19 cellular contexts compared by ENCODE assay signal in genomic region chr1:155318082-155318481, GRCh38. TPM values are rescaled to one million over a fixed set of nuclear protein-coding genes. Genes with fewer than 3 reads are reported as not detected.
DNase-seq lines count a peak whose midpoint lies in the region; ATAC-seq and TF ChIP-seq lines count a peak whose summit lies in the region.
"Had no signal": no experiment of that assay in that cellular context is flagged by ENCODE, and none has a peak within 500 bp of the region (broad histone marks: within the 10 kb centered on the region; RNA-seq: fewer than 3 reads in every experiment).

No MANE protein-coding gene starts in this region.

- H4K5ac ChIP-seq in mesendoderm (ENCODE audit: low read length): no peak overlapping the region

- H3K9ac ChIP-seq in endodermal cell (ENCODE audit: extremely low read depth, low read length, poor library complexity, severe bottlenecking) (no peak overlapping the region), mesendoderm (ENCODE audit: low read length) (no peak overlapping the region)

- H3K79me1 ChIP-seq in mesendoderm (ENCODE audit: low read length): peaks cover 8% of the 10 kb centered on the region

- H3K4ac ChIP-seq in mesendoderm (ENCODE audit: low read depth, low read length): no peak overlapping the region

- ATAC-seq in stimulated activated effector memory CD8-positive, alpha-beta T cell treated with anti-CD3 and anti-CD28 coated beads, Interleukin-12 subunit alpha, Interleukin-12 subunit beta, amount 100 ng/mL, for 72 hours: no peak
- ATAC-seq in HG03432 (IDR thresholded peaks at IDR 0.05; ENCODE audit: unreplicated experiment): no peak
- ATAC-seq: CD8-positive, alpha-beta T cell had no signal

- H3K4me3 ChIP-seq in endodermal cell (ENCODE audit: low read length) (no peak overlapping the region), mesendoderm (ENCODE audit: low read length) (no peak overlapping the region)

- CTCF ChIA-PET in activated CD4-positive, alpha-beta memory T cell treated with anti-CD3 and anti-CD28 coated beads for 36 hours (lab: Charles Lee): interaction anchor here (1.0 to 1.3 kb wide), 2 partner anchors 10 to 67 kb away, joined by 4 to 7 read pairs; no protein-coding TSS in a partner anchor
- CTCF ChIA-PET in activated CD4-positive, alpha-beta memory T cell treated with anti-CD3 and anti-CD28 coated beads, Interleukin-2, amount 10 ng/mL, durations not matched to agents 7 days and 5 days (lab: Charles Lee): interaction anchor here (0.9 kb wide), 1 partner anchor 67 kb away, joined by 4 read pairs; no protein-coding TSS in a partner anchor

- H3K4me1 ChIP-seq in endodermal cell (ENCODE audit: control insufficient read depth, insufficient read depth, low read length): peaks cover 3% of the 10 kb centered on the region
- peaks cover 4% of the 10 kb centered on the region for H3K4me1 ChIP-seq in mesendoderm (ENCODE audit: control insufficient read depth, low read depth, low read length)

- POLR2A ChIA-PET in activated CD4-positive, alpha-beta memory T cell treated with anti-CD3 and anti-CD28 coated beads for 36 hours (lab: Charles Lee): interaction anchor here (0.7 kb wide), 1 partner anchor 10 kb away, joined by 4 read pairs; the partner anchor contains the start of gene FDPS
- POLR2A ChIA-PET in activated CD4-positive, alpha-beta memory T cell treated with anti-CD3 and anti-CD28 coated beads, Interleukin-2, amount 10 ng/mL, durations not matched to agents 7 days and 5 days (lab: Charles Lee): interaction anchor here (0.7 to 2.3 kb wide), 3 partner anchors 10 to 45 kb away, joined by 3 to 9 read pairs (median 5); partner anchors contain the start of genes CLK2 and FDPS

- peaks cover 44% of the 10 kb centered on the region for H3K36me3 Mint-ChIP-seq in activated CD4-positive, alpha-beta memory T cell treated with anti-CD3 and anti-CD28 coated beads for 36 hours
- peaks cover 50% of the 10 kb centered on the region for H3K36me3 Mint-ChIP-seq in activated CD4-positive, alpha-beta memory T cell treated with anti-CD3 and anti-CD28 coated beads, Interleukin-2, amount 10 ng/mL, durations not matched to agents 7 days and 5 days (ENCODE audit: low read depth)
- H3K36me3 Mint-ChIP-seq in endodermal cell (ENCODE audit: low read depth): peaks cover 40% of the 10 kb centered on the region
- H3K36me3 Mint-ChIP-seq in stimulated activated effector memory CD8-positive, alpha-beta T cell treated with anti-CD3 and anti-CD28 coated beads, Interleukin-12 subunit alpha, Interleukin-12 subunit beta, amount 100 ng/mL, for 72 hours: peaks cover 81% of the 10 kb centered on the region

- no peaks in the 10 kb centered on the region for H3K9me3 Mint-ChIP-seq in activated CD4-positive, alpha-beta memory T cell treated with anti-CD3 and anti-CD28 coated beads for 36 hours
- no peaks in the 10 kb centered on the region for H3K9me3 Mint-ChIP-seq in activated CD4-positive, alpha-beta memory T cell treated with anti-CD3 and anti-CD28 coated beads, Interleukin-2, amount 10 ng/mL, durations not matched to agents 7 days and 5 days
- H3K9me3 Mint-ChIP-seq in endodermal cell: no peaks in the 10 kb centered on the region
- H3K9me3 Mint-ChIP-seq in stimulated activated effector memory CD8-positive, alpha-beta T cell treated with anti-CD3 and anti-CD28 coated beads, Interleukin-12 subunit alpha, Interleukin-12 subunit beta, amount 100 ng/mL, for 72 hours: no peaks in the 10 kb centered on the region
- H3K9me3 Mint-ChIP-seq: CD8-positive, alpha-beta T cell; HFFc6 had no signal

- no peak overlapping the region for H3K18ac ChIP-seq in mesendoderm (ENCODE audit: low read length)

- H3K27me3 ChIP-seq in endodermal cell (ENCODE audit: control insufficient read depth, insufficient read depth, low read length, poor library complexity, severe bottlenecking) (no peaks in the 10 kb centered on the region), mesendoderm (ENCODE audit: insufficient read depth, low read length, poor library complexity) (no peaks in the 10 kb centered on the region)

- no peak overlapping the region for H3K4me3 Mint-ChIP-seq in activated CD4-positive, alpha-beta memory T cell treated with anti-CD3 and anti-CD28 coated beads for 36 hours
- H3K4me3 Mint-ChIP-seq in activated CD4-positive, alpha-beta memory T cell treated with anti-CD3 and anti-CD28 coated beads, Interleukin-2, amount 10 ng/mL, durations not matched to agents 7 days and 5 days: no peak overlapping the region
- H3K4me3 Mint-ChIP-seq in endodermal cell: no peak overlapping the region
- no peak overlapping the region for H3K4me3 Mint-ChIP-seq in stimulated activated effector memory CD8-positive, alpha-beta T cell treated with anti-CD3 and anti-CD28 coated beads, Interleukin-12 subunit alpha, Interleukin-12 subunit beta, amount 100 ng/mL, for 72 hours
- H3K4me3 Mint-ChIP-seq: CD8-positive, alpha-beta T cell; HFFc6 had no signal

- H2BK120ac ChIP-seq in mesendoderm (ENCODE audit: low read depth, low read length): no peak overlapping the region

- H3K4me1 Mint-ChIP-seq in activated CD4-positive, alpha-beta memory T cell treated with anti-CD3 and anti-CD28 coated beads for 36 hours (ENCODE audit: low read depth): peaks cover 33% of the 10 kb centered on the region
- peaks cover 43% of the 10 kb centered on the region for H3K4me1 Mint-ChIP-seq in activated CD4-positive, alpha-beta memory T cell treated with anti-CD3 and anti-CD28 coated beads, Interleukin-2, amount 10 ng/mL, durations not matched to agents 7 days and 5 days
- H3K4me1 Mint-ChIP-seq in endodermal cell: peaks cover 23% of the 10 kb centered on the region
- peaks cover 45% of the 10 kb centered on the region for H3K4me1 Mint-ChIP-seq in stimulated activated effector memory CD8-positive, alpha-beta T cell treated with anti-CD3 and anti-CD28 coated beads, Interleukin-12 subunit alpha, Interleukin-12 subunit beta, amount 100 ng/mL, for 72 hours

- 96 to 100% methylated on average over 3 to 9 of the region's 9 CpGs for WGBS in endodermal cell (ENCODE audit: insufficient coverage in 1 of 2, insufficient read length in 1 of 2), 2 experiments
- WGBS in mesendoderm (ENCODE audit: extremely low coverage, insufficient coverage, low lambda C conversion rate): no CpG with 5 or more reads among the region's 9 CpGs

- peak overlapping the region; percentile 8 for H3K27ac Mint-ChIP-seq in activated CD4-positive, alpha-beta memory T cell treated with anti-CD3 and anti-CD28 coated beads for 36 hours
- no peak overlapping the region for H3K27ac Mint-ChIP-seq in activated CD4-positive, alpha-beta memory T cell treated with anti-CD3 and anti-CD28 coated beads, Interleukin-2, amount 10 ng/mL, durations not matched to agents 7 days and 5 days
- H3K27ac Mint-ChIP-seq in endodermal cell: no peak overlapping the region
- H3K27ac Mint-ChIP-seq in stimulated activated effector memory CD8-positive, alpha-beta T cell treated with anti-CD3 and anti-CD28 coated beads, Interleukin-12 subunit alpha, Interleukin-12 subunit beta, amount 100 ng/mL, for 72 hours: peak overlapping the region; percentile 48
- H3K27ac Mint-ChIP-seq: CD8-positive, alpha-beta T cell had no signal

- no peak for TF ChIP-seq CTCF in endodermal cell (conservative IDR thresholded peaks at IDR 0.05)

- H3K27ac ChIP-seq in endodermal cell (ENCODE audit: low read depth, low read length): no peak overlapping the region
- no peak overlapping the region for H3K27ac ChIP-seq in mesendoderm (ENCODE audit: low read depth, low read length)

- peak; percentile 8 for TF ChIP-seq POLR2A in GM19099 (IDR thresholded peaks at IDR 0.05; ENCODE audit: extremely low read depth, insufficient read length, low read depth)

- H3K79me2 ChIP-seq in mesendoderm (ENCODE audit: control insufficient read depth, insufficient read depth, low read length): peaks cover 3% of the 10 kb centered on the region

- no peak overlapping the region for H2AK5ac ChIP-seq in mesendoderm (ENCODE audit: low read length)

- intact Hi-C loops in activated CD4-positive, alpha-beta memory T cell treated with anti-CD3 and anti-CD28 coated beads for 36 hours (cut with micrococcal nuclease): no loop called here

- DNase-seq in activated CD4-positive, alpha-beta memory T cell treated with anti-CD3 and anti-CD28 coated beads for 36 hours: no peak
- no peak for DNase-seq in activated CD4-positive, alpha-beta memory T cell treated with anti-CD3 and anti-CD28 coated beads, Interleukin-2, amount 10 ng/mL, durations not matched to agents 7 days and 5 days
- DNase-seq in endodermal cell (peak; percentile 40), mesendoderm (no peak), SHP77 (lab: John Stamatoyannopoulos, UW) (no peak)
- DNase-seq in stimulated activated effector memory CD8-positive, alpha-beta T cell treated with anti-CD3 and anti-CD28 coated beads, Interleukin-12 subunit alpha, Interleukin-12 subunit beta, amount 100 ng/mL, for 72 hours (ENCODE audit: low spot score in 2 of 2): no peak
- DNase-seq: CD8-positive, alpha-beta T cell; HFFc6; IMR-90; Karpas-422; NCI-H1417 treated with DMSO at 0.1 percent for 48 hours; NCI-H187 treated with DMSO at 0.1 percent for 48 hours; NCI-H2227 treated with DMSO at 0.1 percent for 48 hours; NCI-H510A treated with DMSO at 0.1 percent for 48 hours; NCI-H774; Right ventricle myocardium superior had no signal

- H4K8ac ChIP-seq in mesendoderm (ENCODE audit: low read depth, low read length): no peak overlapping the region

- H2BK5ac ChIP-seq in mesendoderm (ENCODE audit: low read length): no peak overlapping the region

- no peak overlapping the region for H3K23ac ChIP-seq in mesendoderm (ENCODE audit: low read length)

- no peak overlapping the region for H3K4me2 ChIP-seq in mesendoderm (ENCODE audit: low read length)

- no peaks in the 10 kb centered on the region for H3K27me3 Mint-ChIP-seq in activated CD4-positive, alpha-beta memory T cell treated with anti-CD3 and anti-CD28 coated beads for 36 hours
- no peaks in the 10 kb centered on the region for H3K27me3 Mint-ChIP-seq in activated CD4-positive, alpha-beta memory T cell treated with anti-CD3 and anti-CD28 coated beads, Interleukin-2, amount 10 ng/mL, durations not matched to agents 7 days and 5 days
- H3K27me3 Mint-ChIP-seq in endodermal cell (ENCODE audit: insufficient read depth): peaks cover 14% of the 10 kb centered on the region

- H3K9me3 ChIP-seq in endodermal cell (ENCODE audit: control insufficient read depth, low read length): no peaks in the 10 kb centered on the region

- no peak overlapping the region for H2BK15ac ChIP-seq in mesendoderm (replicated peaks; ENCODE audit: low read depth)

- H3K36me3 ChIP-seq in endodermal cell (ENCODE audit: control insufficient read depth, insufficient read depth, low read length): peaks cover 56% of the 10 kb centered on the region
- H3K36me3 ChIP-seq in mesendoderm (ENCODE audit: control insufficient read depth, insufficient read depth, low read length): peaks cover 11% of the 10 kb centered on the region

- H3K56ac ChIP-seq in mesendoderm (ENCODE audit: low read length): no peak overlapping the region

RNA-seq across cellular contexts. Expression of gene RUSC1, which starts 2.6 kb away (rescaled TPM):
- total RNA-seq in activated CD4-positive, alpha-beta memory T cell treated with anti-CD3 and anti-CD28 coated beads for 36 hours: 10 to 100 TPM; 23.2 to 25.4 TPM
- total RNA-seq in activated CD4-positive, alpha-beta memory T cell treated with anti-CD3 and anti-CD28 coated beads, Interleukin-2, amount 10 ng/mL, durations not matched to agents 7 days and 5 days: 10 to 100 TPM; 24.6 to 26.2 TPM
- total RNA-seq in endodermal cell: 10 to 100 TPM; 74.5 to 83.8 TPM
- 47.0 TPM for polyA plus RNA-seq in endodermal cell (2013, experiment 1 of 2)
- 42.6 TPM for polyA plus RNA-seq in endodermal cell (2013, experiment 2 of 2)
- polyA plus RNA-seq in mesendoderm (2013, experiment 1 of 2): 36.2 TPM
- polyA plus RNA-seq in mesendoderm (2013, experiment 2 of 2): 36.1 TPM

RNA-seq across cellular contexts. Expression of gene FDPS, which starts 9.4 kb away (rescaled TPM):
- total RNA-seq in activated CD4-positive, alpha-beta memory T cell treated with anti-CD3 and anti-CD28 coated beads for 36 hours: 100 to 1,000 TPM; 378 to 395 TPM
- 100 to 1,000 TPM; 350 to 352 TPM for total RNA-seq in activated CD4-positive, alpha-beta memory T cell treated with anti-CD3 and anti-CD28 coated beads, Interleukin-2, amount 10 ng/mL, durations not matched to agents 7 days and 5 days
- 100 to 1,000 TPM; 247 to 250 TPM for total RNA-seq in endodermal cell
- 597 TPM for polyA plus RNA-seq in endodermal cell (2013, experiment 1 of 2)
- 604 TPM for polyA plus RNA-seq in endodermal cell (2013, experiment 2 of 2)
- 307 TPM for polyA plus RNA-seq in mesendoderm (2013, experiment 1 of 2)
- 295 TPM for polyA plus RNA-seq in mesendoderm (2013, experiment 2 of 2)

RNA-seq across cellular contexts. Expression of gene PKLR, which starts 16.8 kb away (rescaled TPM):
- total RNA-seq in activated CD4-positive, alpha-beta memory T cell treated with anti-CD3 and anti-CD28 coated beads for 36 hours: not detected
- total RNA-seq in activated CD4-positive, alpha-beta memory T cell treated with anti-CD3 and anti-CD28 coated beads, Interleukin-2, amount 10 ng/mL, durations not matched to agents 7 days and 5 days: not detected
- under 1 TPM in 1 of 2 donors, not detected in 1; 0.40 TPM for total RNA-seq in endodermal cell
- 0.18 TPM for polyA plus RNA-seq in endodermal cell (2013, experiment 1 of 2)
- polyA plus RNA-seq in endodermal cell (2013, experiment 2 of 2): 0.08 TPM
- 0.28 TPM for polyA plus RNA-seq in mesendoderm (2013, experiment 1 of 2)
- 0.35 TPM for polyA plus RNA-seq in mesendoderm (2013, experiment 2 of 2)
- total RNA-seq: CD8-positive, alpha-beta T cell; HFFc6; IMR-90; MCF 10A; Right ventricle myocardium superior had no signal

RNA-seq across cellular contexts. Expression of gene HCN3, which starts 40.8 kb away (rescaled TPM):
- 1 to 10 TPM; 1.9 to 2.4 TPM for total RNA-seq in activated CD4-positive, alpha-beta memory T cell treated with anti-CD3 and anti-CD28 coated beads for 36 hours
- total RNA-seq in activated CD4-positive, alpha-beta memory T cell treated with anti-CD3 and anti-CD28 coated beads, Interleukin-2, amount 10 ng/mL, durations not matched to agents 7 days and 5 days: 1 to 10 TPM; 3.7 to 4.9 TPM
- 1 to 10 TPM; 8.7 to 9.2 TPM for total RNA-seq in endodermal cell
- polyA plus RNA-seq in endodermal cell (2013, experiment 1 of 2): 15.1 TPM
- polyA plus RNA-seq in endodermal cell (2013, experiment 2 of 2): 12.8 TPM
- polyA plus RNA-seq in mesendoderm (2013, experiment 1 of 2): 1.5 TPM
- polyA plus RNA-seq in mesendoderm (2013, experiment 2 of 2): 1.4 TPM

RNA-seq across cellular contexts. Expression of gene CLK2, which starts 44.8 kb away (rescaled TPM):
- 10 to 100 TPM; 62.0 to 68.1 TPM for total RNA-seq in activated CD4-positive, alpha-beta memory T cell treated with anti-CD3 and anti-CD28 coated beads for 36 hours
- total RNA-seq in activated CD4-positive, alpha-beta memory T cell treated with anti-CD3 and anti-CD28 coated beads, Interleukin-2, amount 10 ng/mL, durations not matched to agents 7 days and 5 days: 10 to 100 TPM; 78.0 to 82.0 TPM
- total RNA-seq in endodermal cell: 10 to 100 TPM; 69.8 to 82.3 TPM
- 84.9 TPM for polyA plus RNA-seq in endodermal cell (2013, experiment 1 of 2)
- 71.3 TPM for polyA plus RNA-seq in endodermal cell (2013, experiment 2 of 2)
- polyA plus RNA-seq in mesendoderm (2013, experiment 1 of 2): 51.4 TPM
- polyA plus RNA-seq in mesendoderm (2013, experiment 2 of 2): 48.2 TPM

Comparison
In these comparisons a context has a peak if more than half of its experiments do, and no peak if none do; other contexts are left out.
1. H3K27ac Mint-ChIP-seq: peak in activated CD4-positive, alpha-beta memory T cell treated with anti-CD3 and anti-CD28 coated beads for 36 hours (single experiment) and stimulated activated effector memory CD8-positive, alpha-beta T cell treated with anti-CD3 and anti-CD28 coated beads, Interleukin-12 subunit alpha, Interleukin-12 subunit beta, amount 100 ng/mL, for 72 hours (single experiment); none in activated CD4-positive, alpha-beta memory T cell treated with anti-CD3 and anti-CD28 coated beads, Interleukin-2, amount 10 ng/mL, durations not matched to agents 7 days and 5 days (single experiment) and endodermal cell (single experiment).